Comparison of ENCODE assay signal across 1 cellular context in the genomic region with DNA sequence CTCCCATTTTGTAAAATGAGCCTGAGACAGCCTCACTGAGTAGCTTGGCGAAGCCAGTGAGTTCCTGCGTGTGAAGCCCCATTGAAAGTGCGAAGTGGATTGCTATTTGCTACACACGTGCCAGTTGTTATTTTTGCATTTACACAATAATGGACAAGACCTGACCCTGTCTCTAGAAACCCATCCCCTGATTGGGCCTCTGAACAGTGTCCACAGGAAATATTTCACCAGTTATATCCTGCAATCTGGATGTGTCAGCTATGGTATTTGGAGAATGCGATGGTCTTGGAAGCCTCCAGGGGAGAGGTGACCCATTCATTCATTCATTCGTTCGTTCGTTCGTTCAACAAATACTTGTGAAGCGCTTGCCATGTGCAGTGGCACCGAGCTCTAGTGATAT.
TF ChIP-seq lines count a peak whose summit lies in the region.

No MANE protein-coding gene starts in this region.

TF ChIP-seq in IMR-90, 13 proteins besides CTCF, POLR2A, EP300 and RAD21 (continued from another document):
- TF ChIP-seq BHLHE40 (IDR thresholded peaks at IDR 0.05; ENCODE audit: low read depth, low read length) = peak; percentile 79; the same call in 1 of the 2 replicates
TF ChIP-seq in IMR-90: peak in this region for 1.
